16 cellular contexts compared by ENCODE assay signal in genomic region chr1:164765993-164766720, GRCh38.
A peak's percentile ranks its signal among the peaks of the same experiment; 100 is the strongest.
DNase-seq lines count a peak whose midpoint lies in the region; FAIRE-seq and TF ChIP-seq lines count a peak whose summit lies in the region.
"Had no signal": no experiment of that assay in that cellular context is flagged by ENCODE, and none has a peak within 500 bp of the region (broad histone marks: within the 10 kb centered on the region; RNA-seq: fewer than 3 reads in every experiment).

No MANE protein-coding gene starts in this region.

- H3K9me1 ChIP-seq in keratinocyte (ENCODE audit: control insufficient read depth, extremely low read depth, insufficient read depth, low read length) = no peaks in the 10 kb centered on the region

- no peaks in the 10 kb centered on the region for H3K79me2 ChIP-seq in keratinocyte (ENCODE audit: control insufficient read depth, insufficient read depth, low read length)

- no peak overlapping the region for H3K4ac ChIP-seq in neuronal stem cell (ENCODE audit: low read length)

- no peak overlapping the region for H4K8ac ChIP-seq in neuronal stem cell (ENCODE audit: low read depth, low read length)

- peak overlapping the region; percentile 33 for H3K4me2 ChIP-seq in keratinocyte (ENCODE audit: control insufficient read depth, extremely low read depth, insufficient read depth, low read depth, low read length)
- H3K4me2 ChIP-seq in neuronal stem cell (ENCODE audit: insufficient read depth, low read length, poor library complexity, severe bottlenecking) = no peak overlapping the region
- H3K4me2 ChIP-seq: BLaER1 had no signal

- dilution Hi-C loops in keratinocyte (cut with MboI; ENCODE audit: extremely low pct_ligation_motif_present, low sequenced_read_pairs) = no loop called here

- no peak overlapping the region for H3K4me3 ChIP-seq in ascending aorta
- H3K4me3 ChIP-seq in keratinocyte (ENCODE audit: control insufficient read depth in 2 of 3, extremely low read depth in 1 of 3, insufficient read depth in 2 of 3, low read depth in 1 of 3, low read length in 3 of 3) = no peak overlapping the region
- no peak overlapping the region for H3K4me3 ChIP-seq in stomach
- no peak overlapping the region for H3K4me3 ChIP-seq in neuronal stem cell (ENCODE audit: low read length in 2 of 2)
- no peak overlapping the region for H3K4me3 ChIP-seq in kidney (ENCODE audit: low read length in 2 of 2)
- H3K4me3 ChIP-seq: BLaER1, HAP-1, skin epidermis had no signal

- H3K4me1 ChIP-seq in ascending aorta = peaks cover 0 to 36% of the 10 kb centered on the region in 2 donors
- peaks cover 20% of the 10 kb centered on the region for H3K4me1 ChIP-seq in keratinocyte (ENCODE audit: control insufficient read depth, extremely low read depth, insufficient read depth, low read length)
- peaks cover 15 to 54% (median 33%) of the 10 kb centered on the region in 4 donors for H3K4me1 ChIP-seq in stomach
- peaks cover under 1 to 24% of the 10 kb centered on the region in 2 donors for H3K4me1 ChIP-seq in neuronal stem cell (ENCODE audit: control insufficient read depth in 2 of 2, insufficient read depth in 1 of 2, low read depth in 1 of 2, low read length in 2 of 2)
- H3K4me1 ChIP-seq in kidney (ENCODE audit: control insufficient read depth in 1 of 2, insufficient read depth in 1 of 2, low read depth in 1 of 2, low read length in 2 of 2) = peaks cover 8 to 16% of the 10 kb centered on the region in 2 donors
- H3K4me1 ChIP-seq: BLaER1 had no signal

- H3K9me3 ChIP-seq in ascending aorta (no peaks in the 10 kb centered on the region), keratinocyte (ENCODE audit: control insufficient read depth, low read depth, low read length) (no peaks in the 10 kb centered on the region), stomach (no peaks in the 10 kb centered on the region), neuronal stem cell (replicated peaks in 1 of 2; ENCODE audit: control insufficient read depth in 2 of 2, insufficient read depth in 1 of 2, low read depth in 1 of 2, low read length in 2 of 2) (peaks cover 0 to under 1% of the 10 kb centered on the region in 2 donors), kidney (ENCODE audit: control insufficient read depth in 1 of 2, low read length in 2 of 2) (no peaks in the 10 kb centered on the region)
- H3K9me3 ChIP-seq: BLaER1, HAP-1 had no signal

- H3K4me3 Mint-ChIP-seq in HFFc6 = peak overlapping the region; percentile 27
- H3K4me3 Mint-ChIP-seq: stimulated activated naive CD8-positive, alpha-beta T cell treated with anti-CD3 and anti-CD28 coated beads, Interleukin-15, amount 100 ng/mL, for 72 hours had no signal

- H2AK5ac ChIP-seq in neuronal stem cell (ENCODE audit: low read depth, low read length) = no peak overlapping the region

- H3K36me3 ChIP-seq in ascending aorta (no peaks in the 10 kb centered on the region), keratinocyte (ENCODE audit: control insufficient read depth in 2 of 2, extremely low read depth in 1 of 2, insufficient read depth in 2 of 2, low read length in 2 of 2) (no peaks in the 10 kb centered on the region), stomach (no peaks in the 10 kb centered on the region), neuronal stem cell (replicated peaks in 1 of 2; ENCODE audit: control insufficient read depth in 2 of 2, insufficient read depth in 2 of 2, low read length in 2 of 2) (no peaks in the 10 kb centered on the region), kidney (ENCODE audit: control insufficient read depth in 1 of 2, insufficient read depth in 2 of 2, low read length in 2 of 2) (no peaks in the 10 kb centered on the region)
- H3K36me3 ChIP-seq: HAP-1 had no signal

- H4K91ac ChIP-seq in neuronal stem cell (ENCODE audit: low read depth, low read length, poor library complexity) = no peak overlapping the region

- H3K23ac ChIP-seq in neuronal stem cell (ENCODE audit: low read depth, low read length, poor library complexity) = no peak overlapping the region

- no peak overlapping the region for H2AFZ ChIP-seq in keratinocyte (ENCODE audit: control insufficient read depth, low read length)
- H2AFZ ChIP-seq in neuronal stem cell (ENCODE audit: low read length) = no peak overlapping the region

- TF ChIP-seq CTCF in HFFc6 (IDR thresholded peaks at IDR 0.05) (no peak), ascending aorta (IDR thresholded peaks at IDR 0.05) (no peak), keratinocyte (optimal IDR thresholded peaks at IDR 0.05 in 1 of 3, IDR thresholded peaks at IDR 0.05 in 1 of 3, conservative IDR thresholded peaks at IDR 0.05 in 1 of 3; ENCODE audit: extremely low read depth in 1 of 3, insufficient read depth in 2 of 3, low read length in 3 of 3) (no peak), stomach (IDR thresholded peaks at IDR 0.05) (no peak), kidney (IDR thresholded peaks at IDR 0.05; ENCODE audit: borderline replicate concordance, extremely low read depth, insufficient read depth) (no peak)

- H3K27ac Mint-ChIP-seq in HFFc6 = peak overlapping the region; percentile 92
- H3K27ac Mint-ChIP-seq: stimulated activated naive CD8-positive, alpha-beta T cell treated with anti-CD3 and anti-CD28 coated beads, Interleukin-15, amount 100 ng/mL, for 72 hours had no signal

- H2BK120ac ChIP-seq in neuronal stem cell (ENCODE audit: low read depth, low read length) = no peak overlapping the region

- no peak for FAIRE-seq in keratinocyte (lab: Jason Lieb, UNC)
- no peak for FAIRE-seq in kidney (lab: Jason Lieb, UNC)

- H4K20me1 ChIP-seq in keratinocyte (ENCODE audit: control insufficient read depth, extremely low read depth, insufficient read depth, low read length) = no peaks in the 10 kb centered on the region

- no peak overlapping the region for H3K14ac ChIP-seq in neuronal stem cell (ENCODE audit: low read length)

- H2BK12ac ChIP-seq in neuronal stem cell (ENCODE audit: low read length) = no peak overlapping the region

- H3K79me1 ChIP-seq in neuronal stem cell (ENCODE audit: low read depth, low read length) = no peaks in the 10 kb centered on the region

- H2BK15ac ChIP-seq in neuronal stem cell (ENCODE audit: low read length) = no peak overlapping the region

- 56 to 73% (median 70%) methylated on average over 1 of the region's 1 CpG for WGBS in stomach, 5 donors
- WGBS in neuronal stem cell (ENCODE audit: extremely low coverage in 2 of 2, insufficient read length in 2 of 2, insufficient replicate concordance in 1 of 2), 2 donors = no CpG with 5 or more reads among the region's 1 CpG

- H3K9ac ChIP-seq in keratinocyte (ENCODE audit: control insufficient read depth, extremely low read depth, insufficient read depth, low read length) (no peak overlapping the region), neuronal stem cell (ENCODE audit: low read depth, low read length, poor library complexity) (no peak overlapping the region), kidney (ENCODE audit: low read length in 2 of 2) (no peak overlapping the region)
- H3K9ac ChIP-seq: BLaER1 had no signal

- intact Hi-C loops in ascending aorta (cut with DNase I) (loop anchor here (2.0 to 5.0 kb wide), 3 partner anchors 17 to 209 kb away; partner anchors contain the start of gene PBX1), stomach (cut with DNase I; ENCODE audit: low total_unique reads) (no loop called here), kidney (cut with DNase I) (no loop called here)

- H3K27ac ChIP-seq in ascending aorta (peak overlapping the region; percentile 74 to 82), keratinocyte (ENCODE audit: control insufficient read depth, insufficient read depth, low read length) (no peak overlapping the region), stomach (peak overlapping the region in 3 of 5 donors; percentile 51 to 72 (median 64)), neuronal stem cell (replicated peaks; ENCODE audit: low read length) (no peak overlapping the region), kidney (ENCODE audit: low read depth in 2 of 2, low read length in 2 of 2) (no peak overlapping the region)
- H3K27ac ChIP-seq: BLaER1 had no signal

- no peak for TF ChIP-seq POLR2A in stomach (IDR thresholded peaks at IDR 0.05)

- H3K27me3 ChIP-seq in ascending aorta = no peaks in the 10 kb centered on the region
- H3K27me3 ChIP-seq in keratinocyte (ENCODE audit: control insufficient read depth, extremely low read depth, insufficient read depth, low read length) = no peaks in the 10 kb centered on the region
- no peaks in the 10 kb centered on the region for H3K27me3 ChIP-seq in stomach
- no peaks in the 10 kb centered on the region for H3K27me3 ChIP-seq in neuronal stem cell (ENCODE audit: control insufficient read depth in 3 of 3, insufficient read depth in 3 of 3, low read depth in 1 of 3, low read length in 3 of 3)
- H3K27me3 ChIP-seq: BLaER1 had no signal

- no peaks in the 10 kb centered on the region for H3K9me3 Mint-ChIP-seq in HFFc6
- H3K9me3 Mint-ChIP-seq: stimulated activated naive CD8-positive, alpha-beta T cell treated with anti-CD3 and anti-CD28 coated beads, Interleukin-15, amount 100 ng/mL, for 72 hours had no signal

- H2BK5ac ChIP-seq in neuronal stem cell (ENCODE audit: low read length) = no peak overlapping the region

- H3K36me3 Mint-ChIP-seq in HFFc6 (ENCODE audit: low read depth) = peaks cover 8% of the 10 kb centered on the region; the same call in 1 of the 2 replicates

- H3K4me1 Mint-ChIP-seq in HFFc6 (ENCODE audit: low read depth) = peaks cover 79% of the 10 kb centered on the region
- H3K4me1 Mint-ChIP-seq: stimulated activated naive CD8-positive, alpha-beta T cell treated with anti-CD3 and anti-CD28 coated beads, Interleukin-15, amount 100 ng/mL, for 72 hours had no signal

- no peak overlapping the region for H3K18ac ChIP-seq in neuronal stem cell (ENCODE audit: low read length)

- no peaks in the 10 kb centered on the region; the same call in 1 of the 2 replicates for H3K27me3 Mint-ChIP-seq in HFFc6 (ENCODE audit: insufficient read depth)
- H3K27me3 Mint-ChIP-seq: stimulated activated naive CD8-positive, alpha-beta T cell treated with anti-CD3 and anti-CD28 coated beads, Interleukin-15, amount 100 ng/mL, for 72 hours had no signal

- DNase-seq in HFFc6 = no peak
- no peak for DNase-seq in ascending aorta (ENCODE audit: low spot score in 2 of 2)
- DNase-seq in keratinocyte (ENCODE audit: low read depth, low spot score) = no peak
- DNase-seq in stomach = no peak
- DNase-seq in neuronal stem cell (ENCODE audit: low spot score) = no peak
- DNase-seq in germinal center (ENCODE audit: low spot score) = no peak
- DNase-seq in kidney = no peak
- DNase-seq: activated CD4-positive, CD25-positive, alpha-beta regulatory T cell treated with anti-CD3 and anti-CD28 coated beads, Interleukin-2, amount 50 U/mL, for 72 hours; activated naive CD4-positive, alpha-beta T cell treated with anti-CD3 and anti-CD28 coated beads, Interleukin-2, amount 50 U/mL, for 16 hours; DMS79 treated with DMSO at 0.1 percent for 48 hours; hypothalamus; NCI-H146; stimulated activated naive CD8-positive, alpha-beta T cell treated with anti-CD3 and anti-CD28 coated beads, Interleukin-15, amount 100 ng/mL, for 72 hours had no signal

- no peak for TF ChIP-seq EP300 in stomach (IDR thresholded peaks at IDR 0.05)

Comparison
In these comparisons a context has a peak if more than half of its experiments do, and no peak if none do; other contexts are left out.
1. H3K27ac ChIP-seq: peak in ascending aorta (2 of 2) and stomach (3 of 5); none in keratinocyte (single experiment), neuronal stem cell (single experiment) and kidney (0 of 2).